Comparison of ENCODE assay signal across 15 cellular contexts in the genomic region with DNA sequence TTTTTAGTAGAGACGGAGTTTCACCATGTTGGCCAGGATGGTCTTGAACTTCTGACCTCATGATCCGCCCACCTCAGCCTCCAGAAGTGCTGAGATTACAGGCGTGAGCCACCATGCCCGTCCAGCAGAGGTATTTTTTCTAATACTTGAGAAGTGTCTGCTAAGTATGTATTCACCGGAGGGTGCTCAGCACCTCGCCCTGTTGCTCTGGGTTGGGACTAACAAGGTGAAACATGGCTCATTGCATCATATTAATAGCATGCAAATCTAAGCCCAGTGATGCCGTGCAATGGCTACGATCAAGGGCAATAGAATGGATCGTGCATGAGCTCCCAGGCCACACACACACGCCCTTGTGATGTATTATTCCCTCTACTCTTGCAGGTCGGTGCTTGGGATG.
"Had no signal": no experiment of that assay in that cellular context is flagged by ENCODE, and none has a peak within 500 bp of the region (broad histone marks: within the 10 kb centered on the region; RNA-seq: fewer than 3 reads in every experiment).

No MANE protein-coding gene starts in this region.

- DNase-seq: activated CD4-positive, alpha-beta T cell treated with anti-CD3 and anti-CD28 coated beads, Interleukin-2, amount 10 ng/mL, durations not matched to agents 7 days and 5 days; activated CD4-positive, CD25-positive, alpha-beta regulatory T cell; central memory CD4-positive, alpha-beta T cell; effector memory CD4-positive, alpha-beta T cell; hippocampal formation; kidney glomerular epithelial cell; stimulated activated CD4-positive, alpha-beta T cell treated with anti-CD3 and anti-CD28 coated beads, Interleukin-4, amount 100 ng/mL, for 1 hour; stimulated activated CD8-positive, alpha-beta memory T cell treated with anti-CD3 and anti-CD28 coated beads, Interleukin-4, amount 100 ng/mL, for 48 hours; stimulated activated naive CD8-positive, alpha-beta T cell treated with anti-CD3 and anti-CD28 coated beads, Interleukin-15, Interleukin-2, amounts not matched to agents 100 U/mL and 50 U/mL, for 24 hours had no signal

- H3K27ac Mint-ChIP-seq: activated CD4-positive, alpha-beta T cell treated with anti-CD3 and anti-CD28 coated beads, Interleukin-2, amount 10 ng/mL, durations not matched to agents 7 days and 5 days; activated naive CD4-positive, alpha-beta T cell treated with anti-CD3 and anti-CD28 coated beads, Interleukin-2, amount 50 U/mL, for 24 hours; activated T-helper 2 cell treated with anti-CD3 and anti-CD28 coated beads, Interferon-gamma antibody, Interleukin-2, Interleukin-4, amounts not matched to agents 10 μg/mL and 5 μg/mL and 100 μg/mL, durations not matched to agents 14 hours and 24 hours and 36 hours; natural killer cell treated with Interleukin-12 subunit alpha and Interleukin-12 subunit beta and Interleukin-15 and Interleukin-18, amount 100 ng/mL, for 72 hours had no signal

- H3K27me3 Mint-ChIP-seq: activated CD4-positive, alpha-beta T cell treated with anti-CD3 and anti-CD28 coated beads, Interleukin-2, amount 10 ng/mL, durations not matched to agents 7 days and 5 days; activated naive CD4-positive, alpha-beta T cell treated with anti-CD3 and anti-CD28 coated beads, Interleukin-2, amount 50 U/mL, for 24 hours had no signal

- ATAC-seq: stimulated activated naive CD8-positive, alpha-beta T cell treated with anti-CD3 and anti-CD28 coated beads, Interleukin-15, Interleukin-2, amounts not matched to agents 100 U/mL and 50 U/mL, for 24 hours had no signal

- H3K4me1 ChIP-seq: vagina had no signal

- H3K36me3 ChIP-seq: gastroesophageal sphincter, vagina had no signal

- H3K36me3 Mint-ChIP-seq: natural killer cell treated with Interleukin-12 subunit alpha and Interleukin-12 subunit beta and Interleukin-15 and Interleukin-18, amount 100 ng/mL, for 72 hours had no signal

- H3K4me3 Mint-ChIP-seq: activated CD4-positive, alpha-beta T cell treated with anti-CD3 and anti-CD28 coated beads, Interleukin-2, amount 10 ng/mL, durations not matched to agents 7 days and 5 days; activated naive CD4-positive, alpha-beta T cell treated with anti-CD3 and anti-CD28 coated beads, Interleukin-2, amount 50 U/mL, for 24 hours; natural killer cell treated with Interleukin-12 subunit alpha and Interleukin-12 subunit beta and Interleukin-15 and Interleukin-18, amount 100 ng/mL, for 72 hours had no signal

- H3K27me3 ChIP-seq: gastroesophageal sphincter, vagina had no signal

- H3K9me3 Mint-ChIP-seq: activated naive CD4-positive, alpha-beta T cell treated with anti-CD3 and anti-CD28 coated beads, Interleukin-2, amount 50 U/mL, for 24 hours; activated T-helper 2 cell treated with anti-CD3 and anti-CD28 coated beads, Interferon-gamma antibody, Interleukin-2, Interleukin-4, amounts not matched to agents 10 μg/mL and 5 μg/mL and 100 μg/mL, durations not matched to agents 14 hours and 24 hours and 36 hours; natural killer cell treated with Interleukin-12 subunit alpha and Interleukin-12 subunit beta and Interleukin-15 and Interleukin-18, amount 100 ng/mL, for 72 hours had no signal

- H3K9me3 ChIP-seq: gastroesophageal sphincter, vagina had no signal

- H3K27ac ChIP-seq: epithelial cell of prostate, vagina had no signal

- H3K4me3 ChIP-seq: gastroesophageal sphincter, vagina had no signal
